In the genomic region with DNA sequence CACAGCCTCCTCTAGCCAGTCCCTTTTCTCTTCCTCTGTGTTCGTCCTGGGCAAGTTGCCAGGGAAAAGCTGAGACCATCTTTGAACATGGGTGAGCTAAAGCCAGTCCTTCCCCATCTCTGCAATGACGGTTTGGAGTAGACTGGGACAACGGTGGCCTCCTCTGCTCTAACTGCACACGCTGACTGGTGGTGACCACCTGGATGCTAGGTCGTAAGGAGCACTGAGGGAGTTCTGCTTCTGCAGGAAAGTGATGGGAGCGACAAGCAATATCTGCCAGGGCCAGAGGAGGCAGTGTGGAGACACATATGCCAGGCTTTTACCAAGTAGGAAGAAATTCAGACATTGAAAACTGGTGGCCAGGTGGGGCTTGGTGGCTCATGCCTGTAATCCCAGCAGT, we compare ENCODE assay signal across 9 cellular contexts.
DNase-seq lines count a peak whose midpoint lies in the region; ATAC-seq and TF ChIP-seq lines count a peak whose summit lies in the region.
"Had no signal": no experiment of that assay in that cellular context is flagged by ENCODE, and none has a peak within 500 bp of the region (broad histone marks: within the 10 kb centered on the region; RNA-seq: fewer than 3 reads in every experiment).

No MANE protein-coding gene starts in this region.

- peak; percentile 29 to 33 for ATAC-seq in activated T-cell treated with anti-CD3 and anti-CD28 coated beads, Interleukin-2, amount 50 U/mL, for 72 hours (replicated peaks in 1 of 2)
- ATAC-seq in GM19467 (IDR thresholded peaks at IDR 0.05; ENCODE audit: unreplicated experiment) = no peak
- ATAC-seq in HG03108 (IDR thresholded peaks at IDR 0.05; ENCODE audit: unreplicated experiment) = no peak

- peaks cover 0 to 1% of the 10 kb centered on the region in 2 donors for H3K36me3 Mint-ChIP-seq in activated T-cell treated with anti-CD3 and anti-CD28 coated beads, Interleukin-2, amount 50 U/mL, for 72 hours (ENCODE audit: insufficient read depth in 2 of 2)

- no peak overlapping the region for H3K27ac Mint-ChIP-seq in activated T-cell treated with anti-CD3 and anti-CD28 coated beads, Interleukin-2, amount 50 U/mL, for 72 hours
- H3K27ac Mint-ChIP-seq: stimulated activated naive CD8-positive, alpha-beta T cell treated with anti-CD3 and anti-CD28 coated beads, Interleukin-15, Interleukin-2, amounts not matched to agents 100 ng/mL and 50 ng/mL, for 24 hours had no signal

- peak; percentile 48 for DNase-seq in AG08395 (ENCODE audit: low spot score)
- DNase-seq in NAMALWA (ENCODE audit: low spot score) = peak; percentile 72
- DNase-seq in activated T-cell treated with anti-CD3 and anti-CD28 coated beads, Interleukin-2, amount 50 U/mL, for 72 hours = peak; percentile 12 to 18
- DNase-seq in iPS DF 4.7 (ENCODE audit: extremely low read depth, low spot score) = peak; percentile 64
- DNase-seq in stimulated activated CD8-positive, alpha-beta memory T cell treated with anti-CD3 and anti-CD28 coated beads, Interleukin-4, amount 100 ng/mL, for 48 hours = peak; percentile 34

- H3K27me3 Mint-ChIP-seq in activated T-cell treated with anti-CD3 and anti-CD28 coated beads, Interleukin-2, amount 50 U/mL, for 72 hours (ENCODE audit: low read depth) = no peaks in the 10 kb centered on the region
- H3K27me3 Mint-ChIP-seq: stimulated activated naive CD8-positive, alpha-beta T cell treated with anti-CD3 and anti-CD28 coated beads, Interleukin-15, Interleukin-2, amounts not matched to agents 100 ng/mL and 50 ng/mL, for 24 hours had no signal

- H3K9me3 Mint-ChIP-seq in activated T-cell treated with anti-CD3 and anti-CD28 coated beads, Interleukin-2, amount 50 U/mL, for 72 hours = no peaks in the 10 kb centered on the region
- H3K9me3 Mint-ChIP-seq: stimulated activated naive CD8-positive, alpha-beta T cell treated with anti-CD3 and anti-CD28 coated beads, Interleukin-15, Interleukin-2, amounts not matched to agents 100 ng/mL and 50 ng/mL, for 24 hours had no signal

- H3K4me1 Mint-ChIP-seq in activated T-cell treated with anti-CD3 and anti-CD28 coated beads, Interleukin-2, amount 50 U/mL, for 72 hours (ENCODE audit: low read depth) = no peaks in the 10 kb centered on the region

- H3K4me3 Mint-ChIP-seq in activated T-cell treated with anti-CD3 and anti-CD28 coated beads, Interleukin-2, amount 50 U/mL, for 72 hours = no peak overlapping the region
- H3K4me3 Mint-ChIP-seq: stimulated activated naive CD8-positive, alpha-beta T cell treated with anti-CD3 and anti-CD28 coated beads, Interleukin-15, Interleukin-2, amounts not matched to agents 100 ng/mL and 50 ng/mL, for 24 hours had no signal

- TF ChIP-seq CTCF in GM12873 (IDR thresholded peaks at IDR 0.05; ENCODE audit: insufficient read depth, low read depth, low read length, missing control alignments) = peak; percentile 71

Comparison
In these comparisons a context has a peak if more than half of its experiments do, and no peak if none do; other contexts are left out.
1. DNase-seq: peak in every context shown above with its lines; median percentile 72 in NAMALWA; 64 in iPS DF 4.7; 48 in AG08395; 34 in stimulated activated CD8-positive, alpha-beta memory T cell treated with anti-CD3 and anti-CD28 coated beads, Interleukin-4, amount 100 ng/mL, for 48 hours; 15 in activated T-cell treated with anti-CD3 and anti-CD28 coated beads, Interleukin-2, amount 50 U/mL, for 72 hours.
2. ATAC-seq: peak in activated T-cell treated with anti-CD3 and anti-CD28 coated beads, Interleukin-2, amount 50 U/mL, for 72 hours (2 of 2); none in GM19467 (single experiment) and HG03108 (single experiment).